Comparison of ENCODE assay signal across 1 cellular context in genomic region chr6:118507636-118508035, GRCh38.
TF ChIP-seq lines count a peak whose summit lies in the region.

No MANE protein-coding gene starts in this region.

TF ChIP-seq in K562, 482 proteins besides CTCF, POLR2A, EP300 and RAD21:
- no peak for TF ChIP-seq FIP1L1 (IDR thresholded peaks at IDR 0.05; ENCODE audit: low read depth, low read length, poor library complexity, severe bottlenecking)
TF ChIP-seq in K562: peak in this region for 0.
